14 cellular contexts compared by ENCODE assay signal in genomic region chr3:69271098-69271497, GRCh38.
DNase-seq lines count a peak whose midpoint lies in the region; ATAC-seq, FAIRE-seq and TF ChIP-seq lines count a peak whose summit lies in the region.
"Had no signal": no experiment of that assay in that cellular context is flagged by ENCODE, and none has a peak within 500 bp of the region (broad histone marks: within the 10 kb centered on the region; RNA-seq: fewer than 3 reads in every experiment).

No MANE protein-coding gene starts in this region.

- no peaks in the 10 kb centered on the region for H3K36me3 ChIP-seq in right lobe of liver
- no peaks in the 10 kb centered on the region for H3K36me3 ChIP-seq in HepG2 (replicated peaks in 1 of 2; ENCODE audit: control insufficient read depth in 1 of 2, insufficient read depth in 2 of 2, low read length in 2 of 2)
- no peaks in the 10 kb centered on the region for H3K36me3 ChIP-seq in aorta (ENCODE audit: control insufficient read depth in 1 of 2, insufficient read depth in 2 of 2, low read length in 1 of 2)

- no peak for FAIRE-seq in HepG2 (lab: Jason Lieb, UNC)

- H3K36me3 Mint-ChIP-seq in HFFc6 (ENCODE audit: low read depth): no peaks in the 10 kb centered on the region

- H3K9me3 ChIP-seq in right lobe of liver (no peaks in the 10 kb centered on the region), HepG2 (ENCODE audit: low read length) (no peaks in the 10 kb centered on the region), aorta (ENCODE audit: control insufficient read depth, low read length) (no peaks in the 10 kb centered on the region)
- H3K9me3 ChIP-seq: BLaER1 treated with 17β-estradiol and CSF1 and Interleukin-3, amounts not matched to agents 10 nM and 100 nM had no signal

- peaks cover 8% of the 10 kb centered on the region for H3K27me3 Mint-ChIP-seq in HFFc6 (ENCODE audit: insufficient read depth)

- H3K4me3 Mint-ChIP-seq in HFFc6: no peak overlapping the region
- H3K4me3 Mint-ChIP-seq: CD4-positive, CD25-positive, alpha-beta regulatory T cell had no signal

- H3K4me1 ChIP-seq in right lobe of liver (peaks cover 0 to 3% (median 0%) of the 10 kb centered on the region in 4 donors), HepG2 (ENCODE audit: insufficient read depth, low read length) (no peaks in the 10 kb centered on the region), aorta (ENCODE audit: control insufficient read depth in 1 of 2, insufficient read depth in 2 of 2, low read length in 2 of 2) (no peaks in the 10 kb centered on the region)
- H3K4me1 ChIP-seq: BLaER1 treated with 17β-estradiol and CSF1 and Interleukin-3, amounts not matched to agents 10 nM and 100 nM had no signal

- TF ChIP-seq CTCF in right lobe of liver (IDR thresholded peaks at IDR 0.05): no peak
- no peak for TF ChIP-seq CTCF in HepG2 (CRISPR knock-in tag; IDR thresholded peaks at IDR 0.05)
- TF ChIP-seq CTCF in HFFc6 (IDR thresholded peaks at IDR 0.05): no peak

- DNase-seq in right lobe of liver (no peak), HepG2 (ENCODE audit: low spot score) (no peak), midbrain (lab: John Stamatoyannopoulos, UW) (peak; percentile 26), aorta (no peak), HFFc6 (no peak)
- DNase-seq: 8988T; AML-193; CD4-positive, CD25-positive, alpha-beta regulatory T cell; DMS 273 treated with DMSO at 0.1 percent for 48 hours; HCEC 1CT had no signal

- no peak for TF ChIP-seq EP300 in HepG2 (IDR thresholded peaks at IDR 0.05; ENCODE audit: low read depth in 2 of 2, low read length in 2 of 2)
- TF ChIP-seq EP300 in HepG2 (CRISPR knock-in tag; IDR thresholded peaks at IDR 0.05; ENCODE audit: borderline replicate concordance): no peak

- no peak overlapping the region for H3K27ac Mint-ChIP-seq in HFFc6
- H3K27ac Mint-ChIP-seq: CD4-positive, CD25-positive, alpha-beta regulatory T cell had no signal

- H3K27ac ChIP-seq in right lobe of liver (no peak overlapping the region), HepG2 (ENCODE audit: extremely low read length, insufficient read depth, low read length) (no peak overlapping the region), layer of hippocampus (ENCODE audit: low read depth, low read length) (peak overlapping the region; percentile 60), temporal lobe (ENCODE audit: low read depth, low read length) (peak overlapping the region; percentile 50), aorta (ENCODE audit: low read depth in 1 of 2, low read length in 2 of 2) (no peak overlapping the region)
- H3K27ac ChIP-seq: BLaER1 treated with 17β-estradiol and CSF1 and Interleukin-3, amounts not matched to agents 10 nM and 100 nM had no signal

- H3K4me3 ChIP-seq in right lobe of liver: no peak overlapping the region
- H3K4me3 ChIP-seq in HepG2 (replicated peaks in 1 of 3; ENCODE audit: insufficient read depth in 1 of 3, low read depth in 2 of 3, low read length in 3 of 3): no peak overlapping the region
- no peak overlapping the region for H3K4me3 ChIP-seq in aorta (ENCODE audit: low read length in 2 of 2)
- H3K4me3 ChIP-seq: BLaER1 treated with 17β-estradiol and CSF1 and Interleukin-3, amounts not matched to agents 10 nM and 100 nM had no signal

- no peak overlapping the region for H3K9ac ChIP-seq in HepG2 (ENCODE audit: insufficient read depth, low read depth, low read length)
- H3K9ac ChIP-seq: BLaER1 treated with 17β-estradiol and CSF1 and Interleukin-3, amounts not matched to agents 10 nM and 100 nM had no signal

- no peak overlapping the region for H2AFZ ChIP-seq in HepG2 (ENCODE audit: low read length)

- no peak for TF ChIP-seq RAD21 in HepG2 (CRISPR knock-in tag; IDR thresholded peaks at IDR 0.05)

- in situ Hi-C loops in HepG2 (cut with HindIII; ENCODE audit: extremely low pct_ligation_motif_present, low pct_unique_long_range_greater_than_20kb): no loop called here

- H4K20me1 ChIP-seq in HepG2 (ENCODE audit: insufficient read depth, low read length): no peaks in the 10 kb centered on the region

- TF ChIP-seq POLR2A in right lobe of liver (IDR thresholded peaks at IDR 0.05): no peak
- TF ChIP-seq POLR2A in HepG2 (IDR thresholded peaks at IDR 0.05; ENCODE audit: insufficient read depth in 1 of 2, low read depth in 2 of 2, low read length in 2 of 2): no peak

- POLR2A ChIA-PET in HepG2 (lab: Yijun Ruan, JAX): no interaction called here

- BruUV-seq in HepG2 (replicated peaks; lab: Mats Ljungman, UMichigan): no TSS peak

- no peaks in the 10 kb centered on the region for H3K4me1 Mint-ChIP-seq in HFFc6 (ENCODE audit: low read depth)
- H3K4me1 Mint-ChIP-seq: CD4-positive, CD25-positive, alpha-beta regulatory T cell had no signal

- no peak overlapping the region for H3K4me2 ChIP-seq in HepG2 (ENCODE audit: low read depth, low read length)
- H3K4me2 ChIP-seq: BLaER1 treated with 17β-estradiol and CSF1 and Interleukin-3, amounts not matched to agents 10 nM and 100 nM had no signal

- no peaks in the 10 kb centered on the region for H3K27me3 ChIP-seq in right lobe of liver
- no peaks in the 10 kb centered on the region for H3K27me3 ChIP-seq in HepG2 (ENCODE audit: control insufficient read depth in 1 of 2, insufficient read depth in 2 of 2, low read length in 2 of 2)
- no peaks in the 10 kb centered on the region for H3K27me3 ChIP-seq in layer of hippocampus (ENCODE audit: control insufficient read depth, insufficient read depth, low read length)
- no peaks in the 10 kb centered on the region for H3K27me3 ChIP-seq in aorta (ENCODE audit: control insufficient read depth in 1 of 2, insufficient read depth in 2 of 2, low read length in 1 of 2)
- H3K27me3 ChIP-seq: BLaER1 treated with 17β-estradiol and CSF1 and Interleukin-3, amounts not matched to agents 10 nM and 100 nM had no signal

- WGBS in right lobe of liver (ENCODE audit: insufficient coverage, low coverage, low lambda C conversion rate, missing lambda C conversion rate): 33% methylated on average over 3 of the region's 3 CpGs
- WGBS in HepG2 (ENCODE audit: low lambda C conversion rate): 7% methylated on average over 3 of the region's 3 CpGs
- WGBS in aorta, 2 donors: 86 to 89% methylated on average over 3 of the region's 3 CpGs

- intact Hi-C loops in right lobe of liver (cut with DNase I) (no loop called here), HepG2 (cut with micrococcal nuclease; ENCODE audit: unreplicated experiment) (no loop called here), aorta (cut with DNase I) (no loop called here)

- no peaks in the 10 kb centered on the region for H3K9me3 Mint-ChIP-seq in HFFc6
- H3K9me3 Mint-ChIP-seq: CD4-positive, CD25-positive, alpha-beta regulatory T cell had no signal

- peak; percentile 55 to 83 (median 74) for ATAC-seq in right lobe of liver
- ATAC-seq in HepG2: no peak
- no peak for ATAC-seq in aorta (ENCODE audit: low FRiP score)
- no peak for ATAC-seq in GM19455 (IDR thresholded peaks at IDR 0.05; ENCODE audit: unreplicated experiment)

- H3K79me2 ChIP-seq in HepG2 (ENCODE audit: insufficient read depth, low read length): no peaks in the 10 kb centered on the region

- CTCF ChIA-PET in HepG2 (lab: Yijun Ruan, JAX; ENCODE audit: low intra/inter-chr PET ratio, low total read pairs): no interaction called here

TF ChIP-seq in HepG2, 621 proteins besides CTCF, POLR2A, EP300 and RAD21:
- TF ChIP-seq MAZ (IDR thresholded peaks at IDR 0.05; ENCODE audit: borderline replicate concordance, low read depth, low read length) (no peak), MAZ (CRISPR knock-in tag; IDR thresholded peaks at IDR 0.05; ENCODE audit: low read depth) (no peak), GTF3A (CRISPR knock-in tag; conservative IDR thresholded peaks at IDR 0.05) (no peak), KDM4B (CRISPR knock-in tag; IDR thresholded peaks at IDR 0.05) (no peak), MNT (IDR thresholded peaks at IDR 0.05) (no peak), ZMYM3 (CRISPR knock-in tag; IDR thresholded peaks at IDR 0.05) (no peak), ATAD3A (CRISPR knock-in tag; IDR thresholded peaks at IDR 0.05) (no peak)

Comparison
In these comparisons a context has a peak if more than half of its experiments do, and no peak if none do; other contexts are left out.
1. ATAC-seq: peak in right lobe of liver (4 of 4); none in HepG2 (single experiment), aorta (single experiment) and GM19455 (single experiment).
2. H3K27ac ChIP-seq: peak in layer of hippocampus (single experiment) and temporal lobe (single experiment); none in right lobe of liver (0 of 3), HepG2 (single experiment) and aorta (0 of 2).